In genomic region chr19:2424686-2425621, GRCh38 we compare ENCODE assay signal across 12 cellular contexts. TPM values are rescaled to one million over a fixed set of nuclear protein-coding genes. Genes with fewer than 3 reads are reported as not detected.
DNase-seq lines count a peak whose midpoint lies in the region; ATAC-seq and TF ChIP-seq lines count a peak whose summit lies in the region.
"Had no signal": no experiment of that assay in that cellular context is flagged by ENCODE, and none has a peak within 500 bp of the region (broad histone marks: within the 10 kb centered on the region; RNA-seq: fewer than 3 reads in every experiment).

No MANE protein-coding gene starts in this region.

- peak overlapping the region; percentile 90 for H3K4me3 ChIP-seq in A673 (ENCODE audit: low read depth, low read length, poor library complexity, severe bottlenecking)
- H3K4me3 ChIP-seq in HUES64 (ENCODE audit: low read length): peak overlapping the region; percentile 87
- H3K4me3 ChIP-seq in mesendoderm (ENCODE audit: low read length): peak overlapping the region; percentile 39
- H3K4me3 ChIP-seq: lower lobe of right lung had no signal

- WGBS in HUES64: 3% methylated on average over 101 of the region's 101 CpGs
- WGBS in mesendoderm (ENCODE audit: extremely low coverage, insufficient coverage, low lambda C conversion rate): no CpG with 5 or more reads among the region's 101 CpGs

- no peak overlapping the region for H3K23ac ChIP-seq in mesendoderm (ENCODE audit: low read length)

- peaks cover 9% of the 10 kb centered on the region for H3K79me1 ChIP-seq in mesendoderm (ENCODE audit: low read length)

- POLR2A ChIA-PET in A673 (lab: Charles Lee; ENCODE audit: low non-redundant PET): interaction anchor here (0.6 kb wide), 1 partner anchor 175 kb away, joined by 6 read pairs; no protein-coding TSS in a partner anchor

- H3K9ac ChIP-seq in HUES64 (ENCODE audit: low read depth, low read length) (peak overlapping the region; percentile 99), mesendoderm (ENCODE audit: low read length) (peak overlapping the region; percentile 87)

- no peak overlapping the region for H2AK5ac ChIP-seq in mesendoderm (ENCODE audit: low read length)

- no peak overlapping the region for H3K27ac Mint-ChIP-seq in activated T-cell treated with anti-CD3 and anti-CD28 coated beads, Interleukin-2, amount 50 U/mL, for 24 hours
- H3K27ac Mint-ChIP-seq in natural killer cell: no peak overlapping the region

- ATAC-seq in HG02571 (IDR thresholded peaks at IDR 0.05; ENCODE audit: unreplicated experiment) (no peak), natural killer cell (no peak)
- ATAC-seq: lower lobe of right lung had no signal

- no peak overlapping the region for H3K4me3 Mint-ChIP-seq in activated T-cell treated with anti-CD3 and anti-CD28 coated beads, Interleukin-2, amount 50 U/mL, for 24 hours
- H3K4me3 Mint-ChIP-seq in natural killer cell: no peak overlapping the region

- H4K5ac ChIP-seq in mesendoderm (ENCODE audit: low read length): no peak overlapping the region

- BruUV-seq in A673 (replicated peaks; lab: Mats Ljungman, UMichigan): no TSS peak

- peaks cover 48% of the 10 kb centered on the region for H3K36me3 Mint-ChIP-seq in activated T-cell treated with anti-CD3 and anti-CD28 coated beads, Interleukin-2, amount 50 U/mL, for 24 hours (ENCODE audit: low read depth)
- no peaks in the 10 kb centered on the region for H3K36me3 Mint-ChIP-seq in natural killer cell
- H3K36me3 Mint-ChIP-seq: IgD-negative memory B cell had no signal

- no peak overlapping the region for H4K8ac ChIP-seq in mesendoderm (ENCODE audit: low read depth, low read length)

- intact Hi-C loops in A673 (cut with micrococcal nuclease; ENCODE audit: unreplicated experiment) (loop anchor here (5.0 kb wide), 1 partner anchor 187 kb away; no protein-coding TSS in a partner anchor), natural killer cell (cut with micrococcal nuclease) (no loop called here)

- no peak overlapping the region for H3K4ac ChIP-seq in mesendoderm (ENCODE audit: low read depth, low read length)

- H3K4me1 Mint-ChIP-seq in activated T-cell treated with anti-CD3 and anti-CD28 coated beads, Interleukin-2, amount 50 U/mL, for 24 hours (ENCODE audit: low read depth): peaks cover 23% of the 10 kb centered on the region
- H3K4me1 Mint-ChIP-seq in natural killer cell: peaks cover 10 to 14% of the 10 kb centered on the region in 2 donors

- H3K4me1 ChIP-seq in A673 (ENCODE audit: insufficient read depth, low read length, poor library complexity, severe bottlenecking): peaks cover 36% of the 10 kb centered on the region
- H3K4me1 ChIP-seq in HUES64 (ENCODE audit: insufficient read depth, low read length): peaks cover 18% of the 10 kb centered on the region
- no peaks in the 10 kb centered on the region for H3K4me1 ChIP-seq in mesendoderm (ENCODE audit: control insufficient read depth, low read depth, low read length)

- DNase-seq in A673 (ENCODE audit: low spot score) (peak; percentile 92), ecto neural progenitor cell (ENCODE audit: low spot score) (peak; percentile 84), mesendoderm (peak; percentile 84), NCI-H128 (lab: John Stamatoyannopoulos, UW; ENCODE audit: unreplicated experiment) (no peak), natural killer cell (no peak)
- DNase-seq in activated T-cell treated with anti-CD3 and anti-CD28 coated beads, Interleukin-2, amount 50 U/mL, for 24 hours: no peak
- DNase-seq: COR-L47, lower lobe of right lung, SIG-M5 had no signal

- peaks cover 2% of the 10 kb centered on the region for H3K36me3 ChIP-seq in A673 (ENCODE audit: insufficient read depth, low read length, poor library complexity, severe bottlenecking)
- H3K36me3 ChIP-seq in HUES64 (ENCODE audit: insufficient read depth, low read length): peaks cover 7% of the 10 kb centered on the region
- H3K36me3 ChIP-seq in mesendoderm (ENCODE audit: control insufficient read depth, insufficient read depth, low read length): peaks cover under 1% of the 10 kb centered on the region

- H3K9me3 ChIP-seq in A673 (ENCODE audit: low read depth, low read length, poor library complexity, severe bottlenecking): no peaks in the 10 kb centered on the region
- H3K9me3 ChIP-seq in HUES64 (ENCODE audit: insufficient read depth, low read depth, low read length): no peaks in the 10 kb centered on the region
- H3K9me3 ChIP-seq: lower lobe of right lung had no signal

- H3K27me3 ChIP-seq in A673 (replicated peaks; ENCODE audit: insufficient read depth, low read depth, low read length, poor library complexity) (no peaks in the 10 kb centered on the region), HUES64 (ENCODE audit: insufficient read depth, low read length) (no peaks in the 10 kb centered on the region), mesendoderm (ENCODE audit: insufficient read depth, low read length, poor library complexity) (no peaks in the 10 kb centered on the region)

- CTCF ChIA-PET in A673 (lab: Charles Lee): interaction anchor here (0.6 to 1.0 kb wide), 3 partner anchors 97 to 951 kb away, joined by 3 read pairs; partner anchors contain the start of genes LSM7 and SPPL2B

- H3K18ac ChIP-seq in mesendoderm (ENCODE audit: low read length): no peak overlapping the region

- TF ChIP-seq CTCF in A673 (conservative IDR thresholded peaks at IDR 0.05; ENCODE audit: low read depth, low read length) (peak; percentile 40), natural killer cell (IDR thresholded peaks at IDR 0.05) (no peak)

- H3K56ac ChIP-seq in mesendoderm (ENCODE audit: low read length): peak overlapping the region; percentile 87

- no peaks in the 10 kb centered on the region for H3K9me3 Mint-ChIP-seq in activated T-cell treated with anti-CD3 and anti-CD28 coated beads, Interleukin-2, amount 50 U/mL, for 24 hours
- H3K9me3 Mint-ChIP-seq in natural killer cell: no peaks in the 10 kb centered on the region
- H3K9me3 Mint-ChIP-seq: IgD-negative memory B cell had no signal

- H3K4me2 ChIP-seq in mesendoderm (ENCODE audit: low read length): peak overlapping the region; percentile 74

- H2BK120ac ChIP-seq in mesendoderm (ENCODE audit: low read depth, low read length): no peak overlapping the region

- no peak overlapping the region for H2BK15ac ChIP-seq in mesendoderm (replicated peaks; ENCODE audit: low read depth)

- H3K27me3 Mint-ChIP-seq in activated T-cell treated with anti-CD3 and anti-CD28 coated beads, Interleukin-2, amount 50 U/mL, for 24 hours: no peaks in the 10 kb centered on the region
- no peaks in the 10 kb centered on the region for H3K27me3 Mint-ChIP-seq in natural killer cell (ENCODE audit: low read depth in 2 of 2)
- H3K27me3 Mint-ChIP-seq: IgD-negative memory B cell had no signal

- H3K79me2 ChIP-seq in mesendoderm (ENCODE audit: control insufficient read depth, insufficient read depth, low read length): peaks cover 15% of the 10 kb centered on the region

- no peak overlapping the region for H2BK5ac ChIP-seq in mesendoderm (ENCODE audit: low read length)

- H3K27ac ChIP-seq in A673 (ENCODE audit: low read depth, low read length, poor library complexity, severe bottlenecking) (peak overlapping the region; percentile 65), HUES64 (ENCODE audit: low read depth, low read length) (peak overlapping the region; percentile 46; the same call in 1 of the 2 replicates), mesendoderm (ENCODE audit: low read depth, low read length) (no peak overlapping the region)
- H3K27ac ChIP-seq: lower lobe of right lung had no signal

RNA-seq across cellular contexts. Expression of gene TIMM13, which starts 2.4 kb away (rescaled TPM):
- total RNA-seq in A673 (2021) (206 and 213 TPM in 2 replicates), natural killer cell (10 to 100 TPM; 24.7 to 30.4 (median 25.1) TPM)
- 170 TPM for polyA plus RNA-seq in HUES64 (2013, experiment 1 of 2)
- polyA plus RNA-seq in HUES64 (2013, experiment 2 of 2): 139 TPM
- 215 TPM for polyA plus RNA-seq in mesendoderm (2013, experiment 1 of 2)
- polyA plus RNA-seq in mesendoderm (2013, experiment 2 of 2): 208 TPM

RNA-seq across cellular contexts. Expression of gene LMNB2, which starts 31.8 kb away (rescaled TPM):
- total RNA-seq in A673 (2021): 241 and 243 TPM in 2 replicates
- 103 TPM for polyA plus RNA-seq in HUES64 (2013, experiment 1 of 2)
- polyA plus RNA-seq in HUES64 (2013, experiment 2 of 2): 105 TPM
- 144 TPM for polyA plus RNA-seq in mesendoderm (2013, experiment 1 of 2)
- 143 TPM for polyA plus RNA-seq in mesendoderm (2013, experiment 2 of 2)
- 10 to 100 TPM; 12.0 to 23.7 (median 19.3) TPM for total RNA-seq in natural killer cell

RNA-seq across cellular contexts. Expression of gene GADD45B, which starts 51.0 kb away (rescaled TPM):
- total RNA-seq in A673 (2021) (12.3 and 16.4 TPM in 2 replicates), natural killer cell (100 to 1,000 TPM; 198 to 247 (median 212) TPM)
- 4.4 TPM for polyA plus RNA-seq in HUES64 (2013, experiment 1 of 2)
- polyA plus RNA-seq in HUES64 (2013, experiment 2 of 2): 5.1 TPM
- polyA plus RNA-seq in mesendoderm (2013, experiment 1 of 2): 43.7 TPM
- 44.8 TPM for polyA plus RNA-seq in mesendoderm (2013, experiment 2 of 2)

Comparison
In these comparisons a context has a peak if more than half of its experiments do, and no peak if none do; other contexts are left out.
1. DNase-seq: peak in A673 (single experiment), ecto neural progenitor cell (single experiment) and mesendoderm (single experiment); none in NCI-H128 (single experiment), activated T-cell treated with anti-CD3 and anti-CD28 coated beads, Interleukin-2, amount 50 U/mL, for 24 hours (single experiment) and natural killer cell (single experiment).
2. H3K4me3 ChIP-seq: peak in every context shown above with its lines; median percentile 90 in A673; 87 in HUES64; 39 in mesendoderm.
3. RNA of gene GADD45B, which starts 51.0 kb away (total RNA-seq): 198 to 247 TPM in natural killer cell; 12.3 to 16.4 TPM in A673; every median in the first group is over 10 times any median in the second.